ENCODE assay signal across 1 cellular context in genomic region chr2:197869501-197870111, GRCh38.
TF ChIP-seq lines count a peak whose summit lies in the region.

No MANE protein-coding gene starts in this region.

TF ChIP-seq in GM23338, 12 proteins besides CTCF, POLR2A, EP300 and RAD21 (continued from another document):
- TF ChIP-seq ZNF462 (CRISPR knock-in tag; IDR thresholded peaks at IDR 0.05) (no peak), JUNB (IDR thresholded peaks at IDR 0.05; ENCODE audit: unreplicated experiment) (no peak), STAT1 (IDR thresholded peaks at IDR 0.05; ENCODE audit: unreplicated experiment) (no peak), POLR2AphosphoS5 (IDR thresholded peaks at IDR 0.05; ENCODE audit: low read depth) (no peak), ZNF331 (CRISPR knock-in tag; IDR thresholded peaks at IDR 0.05; ENCODE audit: low read depth) (no peak), EZH2 (IDR thresholded peaks at IDR 0.05; ENCODE audit: low read depth, unreplicated experiment) (no peak), REST (IDR thresholded peaks at IDR 0.05; ENCODE audit: unreplicated experiment) (no peak), NANOG (IDR thresholded peaks at IDR 0.05; ENCODE audit: borderline replicate concordance) (no peak), EZH2phosphoT487 (IDR thresholded peaks at IDR 0.05; ENCODE audit: unreplicated experiment) (no peak)
